Comparison of ENCODE assay signal across 11 cellular contexts in genomic region chr16:84619103-84619460, GRCh38. TPM values are rescaled to one million over a fixed set of nuclear protein-coding genes. Genes with fewer than 3 reads are reported as not detected.
A peak's percentile ranks its signal among the peaks of the same experiment; 100 is the strongest.
DNase-seq lines count a peak whose midpoint lies in the region; ATAC-seq and TF ChIP-seq lines count a peak whose summit lies in the region.
"Had no signal": no experiment of that assay in that cellular context is flagged by ENCODE, and none has a peak within 500 bp of the region (broad histone marks: within the 10 kb centered on the region; RNA-seq: fewer than 3 reads in every experiment).

No MANE protein-coding gene starts in this region.

- peak overlapping the region; percentile 33 for H3K18ac ChIP-seq in mesendoderm (ENCODE audit: low read length)

- no peak overlapping the region for H3K4ac ChIP-seq in mesendoderm (ENCODE audit: low read depth, low read length)

- H3K27me3 Mint-ChIP-seq in activated naive CD4-positive, alpha-beta T cell treated with anti-CD3 and anti-CD28 coated beads for 36 hours (ENCODE audit: low read depth): no peaks in the 10 kb centered on the region
- H3K27me3 Mint-ChIP-seq in activated naive CD8-positive, alpha-beta T cell treated with anti-CD3 and anti-CD28 coated beads, Interleukin-2, amount 10 ng/mL, durations not matched to agents 7 days and 5 days: peaks cover 8% of the 10 kb centered on the region
- peaks cover 23% of the 10 kb centered on the region for H3K27me3 Mint-ChIP-seq in activated CD8-positive, alpha-beta memory T cell treated with anti-CD3 and anti-CD28 coated beads, Interleukin-2, amount 10 ng/mL, durations not matched to agents 7 days and 5 days

- H3K27me3 ChIP-seq in mesendoderm (ENCODE audit: insufficient read depth, low read length, poor library complexity) (no peaks in the 10 kb centered on the region), tibial nerve (no peaks in the 10 kb centered on the region), ovary (no peaks in the 10 kb centered on the region)

- ATAC-seq in activated naive CD8-positive, alpha-beta T cell treated with anti-CD3 and anti-CD28 coated beads, Interleukin-2, amount 10 ng/mL, durations not matched to agents 7 days and 5 days (ENCODE audit: low read depth): no peak
- ATAC-seq in activated CD8-positive, alpha-beta memory T cell treated with anti-CD3 and anti-CD28 coated beads, Interleukin-2, amount 10 ng/mL, durations not matched to agents 7 days and 5 days: no peak
- no peak for ATAC-seq in esophagus mucosa

- H3K56ac ChIP-seq in mesendoderm (ENCODE audit: low read length): peak overlapping the region; percentile 69

- TF ChIP-seq EP300 in tibial nerve (IDR thresholded peaks at IDR 0.05) (no peak), ovary (IDR thresholded peaks at IDR 0.05) (no peak)

- peak overlapping the region; percentile 37 for H2BK15ac ChIP-seq in mesendoderm (replicated peaks; ENCODE audit: low read depth)

- H2BK120ac ChIP-seq in mesendoderm (ENCODE audit: low read depth, low read length): no peak overlapping the region

- H3K79me2 ChIP-seq in mesendoderm (ENCODE audit: control insufficient read depth, insufficient read depth, low read length): peaks cover 23% of the 10 kb centered on the region

- peak overlapping the region; percentile 25 for H2BK5ac ChIP-seq in mesendoderm (ENCODE audit: low read length)

- H3K4me3 ChIP-seq in mesendoderm (ENCODE audit: low read length): no peak overlapping the region
- H3K4me3 ChIP-seq in tibial nerve: no peak overlapping the region
- H3K4me3 ChIP-seq in ovary: no peak overlapping the region
- H3K4me3 ChIP-seq: cardiac muscle cell had no signal

- POLR2A ChIA-PET in activated naive CD8-positive, alpha-beta T cell treated with anti-CD3 and anti-CD28 coated beads, Interleukin-2, amount 10 ng/mL, durations not matched to agents 7 days and 5 days (lab: Charles Lee): interaction anchor here (1.1 to 5.4 kb wide), 3 partner anchors 12 to 113 kb away, joined by 4 to 81 read pairs (median 21); no protein-coding TSS in a partner anchor

- H3K23ac ChIP-seq in mesendoderm (ENCODE audit: low read length): no peak overlapping the region

- H3K36me3 ChIP-seq in mesendoderm (ENCODE audit: control insufficient read depth, insufficient read depth, low read length) (no peaks in the 10 kb centered on the region), tibial nerve (no peaks in the 10 kb centered on the region), ovary (no peaks in the 10 kb centered on the region)
- H3K36me3 ChIP-seq: cardiac muscle cell had no signal

- intact Hi-C loops in activated naive CD4-positive, alpha-beta T cell treated with anti-CD3 and anti-CD28 coated beads for 36 hours (cut with micrococcal nuclease): no loop called here
- intact Hi-C loops in ovary (cut with DNase I): loop anchor here in 1 of 4 donors (5.0 kb wide), 1 partner anchor 107 kb away; no protein-coding TSS in a partner anchor

- H3K79me1 ChIP-seq in mesendoderm (ENCODE audit: low read length): peaks cover 4% of the 10 kb centered on the region

- DNase-seq in activated naive CD4-positive, alpha-beta T cell treated with anti-CD3 and anti-CD28 coated beads for 36 hours: no peak
- no peak for DNase-seq in activated naive CD4-positive, alpha-beta T cell treated with Interleukin-2 at 50 U/mL for 16 hours
- no peak for DNase-seq in activated naive CD8-positive, alpha-beta T cell treated with anti-CD3 and anti-CD28 coated beads, Interleukin-2, amount 10 ng/mL, durations not matched to agents 7 days and 5 days
- DNase-seq in mesendoderm (no peak), tibial nerve (ENCODE audit: low spot score in 2 of 2) (no peak), ovary (no peak)
- no peak for DNase-seq in activated CD8-positive, alpha-beta memory T cell treated with anti-CD3 and anti-CD28 coated beads, Interleukin-2, amount 10 ng/mL, durations not matched to agents 7 days and 5 days
- DNase-seq: activated CD8-positive, alpha-beta memory T cell treated with anti-CD3 and anti-CD28 coated beads for 24 hours; Right ventricle myocardium superior had no signal

- TF ChIP-seq POLR2A in tibial nerve (IDR thresholded peaks at IDR 0.05) (no peak), ovary (IDR thresholded peaks at IDR 0.05) (no peak)

- TF ChIP-seq CTCF in tibial nerve (IDR thresholded peaks at IDR 0.05): no peak
- no peak for TF ChIP-seq CTCF in ovary (IDR thresholded peaks at IDR 0.05)

- H3K36me3 Mint-ChIP-seq in activated naive CD4-positive, alpha-beta T cell treated with anti-CD3 and anti-CD28 coated beads for 36 hours (ENCODE audit: low read depth): peaks cover 24% of the 10 kb centered on the region
- H3K36me3 Mint-ChIP-seq in activated naive CD8-positive, alpha-beta T cell treated with anti-CD3 and anti-CD28 coated beads, Interleukin-2, amount 10 ng/mL, durations not matched to agents 7 days and 5 days: peaks cover 23% of the 10 kb centered on the region
- H3K36me3 Mint-ChIP-seq in activated CD8-positive, alpha-beta memory T cell treated with anti-CD3 and anti-CD28 coated beads, Interleukin-2, amount 10 ng/mL, durations not matched to agents 7 days and 5 days: peaks cover 34% of the 10 kb centered on the region

- no peak overlapping the region for H4K8ac ChIP-seq in mesendoderm (ENCODE audit: low read depth, low read length)

- H3K9ac ChIP-seq in mesendoderm (ENCODE audit: low read length): peak overlapping the region; percentile 51

- no peak overlapping the region for H2AK5ac ChIP-seq in mesendoderm (ENCODE audit: low read length)

- H3K9me3 ChIP-seq in tibial nerve: no peaks in the 10 kb centered on the region
- no peaks in the 10 kb centered on the region for H3K9me3 ChIP-seq in ovary

- H3K9me3 Mint-ChIP-seq in activated naive CD4-positive, alpha-beta T cell treated with anti-CD3 and anti-CD28 coated beads for 36 hours: no peaks in the 10 kb centered on the region
- no peaks in the 10 kb centered on the region for H3K9me3 Mint-ChIP-seq in activated naive CD8-positive, alpha-beta T cell treated with anti-CD3 and anti-CD28 coated beads, Interleukin-2, amount 10 ng/mL, durations not matched to agents 7 days and 5 days
- no peaks in the 10 kb centered on the region for H3K9me3 Mint-ChIP-seq in activated CD8-positive, alpha-beta memory T cell treated with anti-CD3 and anti-CD28 coated beads, Interleukin-2, amount 10 ng/mL, durations not matched to agents 7 days and 5 days (ENCODE audit: low read depth)

- H4K5ac ChIP-seq in mesendoderm (ENCODE audit: low read length): no peak overlapping the region

- H3K4me1 ChIP-seq in mesendoderm (ENCODE audit: control insufficient read depth, low read depth, low read length) (peaks cover 2% of the 10 kb centered on the region), tibial nerve (peaks cover 0 to 51% (median 22%) of the 10 kb centered on the region in 4 donors), ovary (ENCODE audit: insufficient read depth) (peaks cover 14% of the 10 kb centered on the region)

- H3K4me2 ChIP-seq in mesendoderm (ENCODE audit: low read length): peak overlapping the region; percentile 20

- peaks cover 24% of the 10 kb centered on the region for H3K4me1 Mint-ChIP-seq in activated naive CD4-positive, alpha-beta T cell treated with anti-CD3 and anti-CD28 coated beads for 36 hours (ENCODE audit: low read depth)
- H3K4me1 Mint-ChIP-seq in activated naive CD8-positive, alpha-beta T cell treated with anti-CD3 and anti-CD28 coated beads, Interleukin-2, amount 10 ng/mL, durations not matched to agents 7 days and 5 days: peaks cover 37% of the 10 kb centered on the region
- H3K4me1 Mint-ChIP-seq in activated CD8-positive, alpha-beta memory T cell treated with anti-CD3 and anti-CD28 coated beads, Interleukin-2, amount 10 ng/mL, durations not matched to agents 7 days and 5 days: peaks cover 30% of the 10 kb centered on the region

- no CpG with 5 or more reads among the region's 3 CpGs for WGBS in mesendoderm (ENCODE audit: extremely low coverage, insufficient coverage, low lambda C conversion rate)
- WGBS in tibial nerve, 2 donors: 26 to 30% methylated on average over 3 of the region's 3 CpGs
- WGBS in ovary, 3 donors: 38 to 46% (median 43%) methylated on average over 3 of the region's 3 CpGs

- H3K4me3 Mint-ChIP-seq in activated naive CD4-positive, alpha-beta T cell treated with anti-CD3 and anti-CD28 coated beads for 36 hours: peak overlapping the region; percentile 36
- H3K4me3 Mint-ChIP-seq in activated naive CD8-positive, alpha-beta T cell treated with anti-CD3 and anti-CD28 coated beads, Interleukin-2, amount 10 ng/mL, durations not matched to agents 7 days and 5 days: peak overlapping the region; percentile 49
- no peak overlapping the region for H3K4me3 Mint-ChIP-seq in activated CD8-positive, alpha-beta memory T cell treated with anti-CD3 and anti-CD28 coated beads, Interleukin-2, amount 10 ng/mL, durations not matched to agents 7 days and 5 days

- H3K27ac ChIP-seq in mesendoderm (ENCODE audit: low read depth, low read length) (peak overlapping the region; percentile 75), tibial nerve (peak overlapping the region in 3 of 4 donors; percentile 6 to 88 (median 88)), ovary (peak overlapping the region in 1 of 2 donors; percentile 29)
- H3K27ac ChIP-seq: cardiac muscle cell had no signal

- H3K27ac Mint-ChIP-seq in activated naive CD4-positive, alpha-beta T cell treated with anti-CD3 and anti-CD28 coated beads for 36 hours: no peak overlapping the region
- peak overlapping the region; percentile 31 for H3K27ac Mint-ChIP-seq in activated naive CD8-positive, alpha-beta T cell treated with anti-CD3 and anti-CD28 coated beads, Interleukin-2, amount 10 ng/mL, durations not matched to agents 7 days and 5 days
- no peak overlapping the region for H3K27ac Mint-ChIP-seq in activated CD8-positive, alpha-beta memory T cell treated with anti-CD3 and anti-CD28 coated beads, Interleukin-2, amount 10 ng/mL, durations not matched to agents 7 days and 5 days

- CTCF ChIA-PET in activated naive CD4-positive, alpha-beta T cell treated with anti-CD3 and anti-CD28 coated beads for 36 hours (lab: Charles Lee): interaction anchor here (9.3 kb wide), 1 partner anchor 107 kb away, joined by 141 read pairs; no protein-coding TSS in a partner anchor
- CTCF ChIA-PET in activated CD8-positive, alpha-beta memory T cell treated with anti-CD3 and anti-CD28 coated beads, Interleukin-2, amount 10 ng/mL, durations not matched to agents 7 days and 5 days (lab: Charles Lee): interaction anchor here (0.9 to 9.7 kb wide), 6 partner anchors 19 to 342 kb away, joined by 3 to 88 read pairs (median 6); no protein-coding TSS in a partner anchor

RNA-seq across cellular contexts. Expression of gene COTL1, which starts 1.2 kb away (rescaled TPM):
- 100 to 1,000 TPM; 325 to 328 TPM for total RNA-seq in activated naive CD4-positive, alpha-beta T cell treated with anti-CD3 and anti-CD28 coated beads for 36 hours
- 100 to 1,000 TPM; 657 to 664 TPM for total RNA-seq in activated naive CD8-positive, alpha-beta T cell treated with anti-CD3 and anti-CD28 coated beads, Interleukin-2, amount 10 ng/mL, durations not matched to agents 7 days and 5 days
- 102 TPM for polyA plus RNA-seq in mesendoderm (2013, experiment 1 of 2)
- 104 TPM for polyA plus RNA-seq in mesendoderm (2013, experiment 2 of 2)
- total RNA-seq in tibial nerve (10 to 100 TPM; 29.9 to 84.9 (median 52.6) TPM), ovary (10 to 100 TPM; 13.8 to 46.4 (median 26.1) TPM), esophagus mucosa (16.3 TPM)
- 10 to 100 TPM; 30.2 to 32.9 TPM for polyA plus RNA-seq in ovary
- total RNA-seq in activated CD8-positive, alpha-beta memory T cell treated with anti-CD3 and anti-CD28 coated beads, Interleukin-2, amount 10 ng/mL, durations not matched to agents 7 days and 5 days: 1,000 to 10,000 TPM; 1,052 to 1,190 TPM

RNA-seq across cellular contexts. Expression of gene KLHL36, which starts 29.2 kb away (rescaled TPM):
- total RNA-seq in activated naive CD4-positive, alpha-beta T cell treated with anti-CD3 and anti-CD28 coated beads for 36 hours: 10 to 100 TPM; 45.7 to 50.3 TPM
- 10 to 100 TPM; 66.8 to 72.6 TPM for total RNA-seq in activated naive CD8-positive, alpha-beta T cell treated with anti-CD3 and anti-CD28 coated beads, Interleukin-2, amount 10 ng/mL, durations not matched to agents 7 days and 5 days
- 6.7 TPM for polyA plus RNA-seq in mesendoderm (2013, experiment 1 of 2)
- polyA plus RNA-seq in mesendoderm (2013, experiment 2 of 2): 7.3 TPM
- total RNA-seq in tibial nerve: 10 to 100 TPM; 60.1 to 75.3 (median 66.0) TPM
- total RNA-seq in ovary: 10 to 100 TPM; 36.5 to 94.9 (median 60.9) TPM
- polyA plus RNA-seq in ovary: 10 to 100 TPM; 20.7 to 27.0 TPM
- total RNA-seq in activated CD8-positive, alpha-beta memory T cell treated with anti-CD3 and anti-CD28 coated beads, Interleukin-2, amount 10 ng/mL, durations not matched to agents 7 days and 5 days: 10 to 100 TPM; 38.5 to 44.9 TPM
- 26.3 TPM for total RNA-seq in esophagus mucosa
